12 cellular contexts compared by ENCODE assay signal in the genomic region with DNA sequence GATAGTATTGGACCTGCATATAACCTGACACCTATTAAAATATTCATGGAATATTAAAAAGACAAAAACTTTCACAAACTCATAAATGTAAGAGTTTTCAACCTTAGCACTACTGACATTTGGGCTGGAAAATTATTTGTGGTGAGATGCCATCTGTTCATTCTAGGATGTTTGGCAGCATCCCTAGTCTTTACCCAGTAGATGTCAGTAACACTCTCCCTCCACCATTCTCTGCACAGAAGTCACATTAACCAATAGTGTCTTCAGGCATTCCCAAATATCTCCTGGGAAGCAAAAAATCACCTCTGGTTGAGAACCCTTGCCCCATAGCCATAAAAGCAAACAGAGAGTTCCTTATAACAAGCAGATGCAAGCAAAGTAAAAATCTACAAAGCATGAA. TPM values are rescaled to one million over a fixed set of nuclear protein-coding genes. Genes with fewer than 3 reads are reported as not detected.
DNase-seq lines count a peak whose midpoint lies in the region; ATAC-seq and TF ChIP-seq lines count a peak whose summit lies in the region.
"Had no signal": no experiment of that assay in that cellular context is flagged by ENCODE, and none has a peak within 500 bp of the region (broad histone marks: within the 10 kb centered on the region; RNA-seq: fewer than 3 reads in every experiment).

No MANE protein-coding gene starts in this region.

- no peaks in the 10 kb centered on the region for H3K27me3 Mint-ChIP-seq in activated naive CD4-positive, alpha-beta T cell treated with anti-CD3 and anti-CD28 coated beads for 36 hours (ENCODE audit: low read depth)

- BruUV-seq in PC-3 (replicated peaks; lab: Mats Ljungman, UMichigan): no TSS peak

- no peaks in the 10 kb centered on the region for H3F3A ChIP-seq in PC-3 (ENCODE audit: low read length, unreplicated experiment)

- no peaks in the 10 kb centered on the region for H3K4me1 Mint-ChIP-seq in activated naive CD4-positive, alpha-beta T cell treated with anti-CD3 and anti-CD28 coated beads for 36 hours (ENCODE audit: low read depth)

- TF ChIP-seq POLR2A in upper lobe of left lung (IDR thresholded peaks at IDR 0.05): no peak

- H3K27ac ChIP-seq in PC-3 (ENCODE audit: low read length) (no peak overlapping the region), upper lobe of left lung (no peak overlapping the region)
- H3K27ac ChIP-seq: epithelial cell of prostate had no signal

- DNase-seq in AG09319 (ENCODE audit: extremely low read depth, low read depth): peak; percentile 24
- DNase-seq in PC-3: peak; percentile 8
- DNase-seq in foreskin fibroblast: peak; percentile 54 to 78
- no peak for DNase-seq in hepatic stellate cell (ENCODE audit: low spot score)
- DNase-seq in activated naive CD4-positive, alpha-beta T cell treated with anti-CD3 and anti-CD28 coated beads for 36 hours: no peak
- DNase-seq in upper lobe of left lung: no peak
- DNase-seq: posterior cingulate gyrus had no signal

- H3K4me3 ChIP-seq in PC-3 (ENCODE audit: low read length): no peak overlapping the region
- H3K4me3 ChIP-seq in foreskin fibroblast (ENCODE audit: low read depth in 1 of 2, low read length in 2 of 2): no peak overlapping the region
- no peak overlapping the region for H3K4me3 ChIP-seq in upper lobe of left lung

- TF ChIP-seq CTCF in AG09319 (IDR thresholded peaks at IDR 0.05; ENCODE audit: low read depth, low read length) (peak; percentile 52), PC-3 (conservative IDR thresholded peaks at IDR 0.05; ENCODE audit: low read depth, low read length) (no peak; the same call in 1 of the 2 replicates), foreskin fibroblast (IDR thresholded peaks at IDR 0.05; ENCODE audit: low read depth, low read length) (peak; percentile 48), upper lobe of left lung (IDR thresholded peaks at IDR 0.05) (no peak)

- no peaks in the 10 kb centered on the region for H3K9me3 Mint-ChIP-seq in activated naive CD4-positive, alpha-beta T cell treated with anti-CD3 and anti-CD28 coated beads for 36 hours

- no peak overlapping the region for H2AFZ ChIP-seq in PC-3 (ENCODE audit: low read length)

- no peak overlapping the region for H3K9ac ChIP-seq in PC-3 (ENCODE audit: low read length)

- no peaks in the 10 kb centered on the region for H4K20me1 ChIP-seq in PC-3 (ENCODE audit: low read length)

- POLR2A ChIA-PET in PC-3 (lab: Charles Lee; ENCODE audit: unreplicated experiment): no interaction called here

- no peaks in the 10 kb centered on the region for H3K36me3 ChIP-seq in PC-3 (ENCODE audit: low read depth, low read length)
- H3K36me3 ChIP-seq in upper lobe of left lung: no peaks in the 10 kb centered on the region

- H3K9me3 ChIP-seq in PC-3 (ENCODE audit: low read length): no peaks in the 10 kb centered on the region
- no peaks in the 10 kb centered on the region for H3K9me3 ChIP-seq in upper lobe of left lung

- H3K4me1 ChIP-seq in PC-3 (ENCODE audit: insufficient read depth, low read length): no peaks in the 10 kb centered on the region
- no peaks in the 10 kb centered on the region for H3K4me1 ChIP-seq in upper lobe of left lung

- ATAC-seq in GM19324 (IDR thresholded peaks at IDR 0.05; ENCODE audit: low FRiP score, unreplicated experiment) (peak; percentile 39), PC-3 (peak; percentile 71), HG03457 (IDR thresholded peaks at IDR 0.05; ENCODE audit: unreplicated experiment) (no peak), upper lobe of left lung (ENCODE audit: low FRiP score in 2 of 2) (no peak)

- TF ChIP-seq EP300 in upper lobe of left lung (IDR thresholded peaks at IDR 0.05): no peak

- CTCF ChIA-PET in PC-3 (lab: Charles Lee): no interaction called here
- CTCF ChIA-PET in activated naive CD4-positive, alpha-beta T cell treated with anti-CD3 and anti-CD28 coated beads for 36 hours (lab: Charles Lee): no interaction called here

- H3K9me2 ChIP-seq in PC-3 (replicated peaks; ENCODE audit: low read length): no peaks in the 10 kb centered on the region

- H3K4me2 ChIP-seq in PC-3 (ENCODE audit: low read length): no peak overlapping the region

- H3K27me3 ChIP-seq in PC-3 (ENCODE audit: low read length): no peaks in the 10 kb centered on the region
- H3K27me3 ChIP-seq in upper lobe of left lung: no peaks in the 10 kb centered on the region

- H3K79me2 ChIP-seq in PC-3 (ENCODE audit: low read length): no peaks in the 10 kb centered on the region

- H3K4me3 Mint-ChIP-seq in activated naive CD4-positive, alpha-beta T cell treated with anti-CD3 and anti-CD28 coated beads for 36 hours: no peak overlapping the region

- no peak overlapping the region for H3K27ac Mint-ChIP-seq in activated naive CD4-positive, alpha-beta T cell treated with anti-CD3 and anti-CD28 coated beads for 36 hours

- no peaks in the 10 kb centered on the region for H3K36me3 Mint-ChIP-seq in activated naive CD4-positive, alpha-beta T cell treated with anti-CD3 and anti-CD28 coated beads for 36 hours (ENCODE audit: low read depth)

- intact Hi-C loops in PC-3 (cut with micrococcal nuclease): no loop called here
- intact Hi-C loops in activated naive CD4-positive, alpha-beta T cell treated with anti-CD3 and anti-CD28 coated beads for 36 hours (cut with micrococcal nuclease): no loop called here

RNA-seq across cellular contexts. Expression of gene NDST4, which starts 41.4 kb away (rescaled TPM):
- total RNA-seq in PC-3 (2014; rRNA removed) (not detected in 2 replicates), upper lobe of left lung (not detected)
- total RNA-seq in activated naive CD4-positive, alpha-beta T cell treated with anti-CD3 and anti-CD28 coated beads for 36 hours: not detected
- total RNA-seq: activated CD8-positive, alpha-beta memory T cell treated with anti-CD3 and anti-CD28 coated beads for 36 hours; lower leg skin had no signal

Comparison
In these comparisons a context has a peak if more than half of its experiments do, and no peak if none do; other contexts are left out.
1. DNase-seq: peak in AG09319 (single experiment), PC-3 (single experiment) and foreskin fibroblast (2 of 2); none in hepatic stellate cell (single experiment), activated naive CD4-positive, alpha-beta T cell treated with anti-CD3 and anti-CD28 coated beads for 36 hours (single experiment) and upper lobe of left lung (0 of 2).
2. CTCF ChIP-seq: peak in AG09319 (single experiment) and foreskin fibroblast (single experiment); none in PC-3 (single experiment) and upper lobe of left lung (0 of 6).
3. ATAC-seq: peak in GM19324 (single experiment) and PC-3 (single experiment); none in HG03457 (single experiment) and upper lobe of left lung (0 of 2).